In genomic region chr12:40970320-40970907, GRCh38 we compare ENCODE assay signal across 12 cellular contexts.
DNase-seq lines count a peak whose midpoint lies in the region; TF ChIP-seq lines count a peak whose summit lies in the region.
"Had no signal": no experiment of that assay in that cellular context is flagged by ENCODE, and none has a peak within 500 bp of the region (broad histone marks: within the 10 kb centered on the region; RNA-seq: fewer than 3 reads in every experiment).

No MANE protein-coding gene starts in this region.

- no peak overlapping the region for H3K4me3 ChIP-seq in lower leg skin (ENCODE audit: low read depth, poor library complexity, severe bottlenecking)
- H3K4me3 ChIP-seq: skin epidermis had no signal

- TF ChIP-seq CTCF in RWPE1 (conservative IDR thresholded peaks at IDR 0.05; ENCODE audit: low read depth) (0 out of 2 replicates have a peak, but pooled peaks have one; percentile 9), lower leg skin (IDR thresholded peaks at IDR 0.05) (no peak)

- intact Hi-C loops in lower leg skin (cut with DNase I; ENCODE audit: low total_unique reads) = no loop called here

- CTCF ChIA-PET in RWPE1 (lab: Yijun Ruan, JAX) = interaction anchor here (0.6 to 1.1 kb wide), 3 partner anchors 97 to 1054 kb away, joined by 3 to 4 read pairs (median 3); no protein-coding TSS in a partner anchor

- whole genome bisulfite sequencing in lower leg skin, 2 donors = 79 to 85% methylated on average over 5 of the region's 5 CpGs

- no peak for TF ChIP-seq POLR2A in lower leg skin (IDR thresholded peaks at IDR 0.05)

- H3K27ac ChIP-seq in RWPE1 = no peak overlapping the region
- H3K27ac ChIP-seq: skin epidermis had no signal

- DNase-seq in DMS53 (lab: John Stamatoyannopoulos, UW) (peak; percentile 65), HT1080 (ENCODE audit: low read depth) (peak; percentile 19), RWPE1 (ENCODE audit: low spot score) (no peak), kidney glomerular epithelial cell (lab: John Stamatoyannopoulos, UW) (peak; percentile 6), GM03348 (ENCODE audit: low spot score) (no peak), retina (no peak), NCI-H128 (lab: John Stamatoyannopoulos, UW; ENCODE audit: unreplicated experiment) (no peak), lower leg skin (ENCODE audit: low spot score in 2 of 2) (no peak)
- DNase-seq: aorta; naive B cell; NK-92 treated with Interleukin-12 subunit alpha and Interleukin-12 subunit beta, amount 100 ng/mL, for 24 hours had no signal

- POLR2A ChIA-PET in RWPE1 (lab: Yijun Ruan, JAX; ENCODE audit: low non-redundant PET) = no interaction called here

Comparison
In these comparisons a context has a peak if more than half of its experiments do, and no peak if none do; other contexts are left out.
1. DNase-seq: peak in DMS53 (single experiment), HT1080 (single experiment) and kidney glomerular epithelial cell (single experiment); none in RWPE1 (single experiment), GM03348 (single experiment), retina (single experiment), NCI-H128 (single experiment) and lower leg skin (0 of 2).